ENCODE assay signal across 12 cellular contexts in the genomic region with DNA sequence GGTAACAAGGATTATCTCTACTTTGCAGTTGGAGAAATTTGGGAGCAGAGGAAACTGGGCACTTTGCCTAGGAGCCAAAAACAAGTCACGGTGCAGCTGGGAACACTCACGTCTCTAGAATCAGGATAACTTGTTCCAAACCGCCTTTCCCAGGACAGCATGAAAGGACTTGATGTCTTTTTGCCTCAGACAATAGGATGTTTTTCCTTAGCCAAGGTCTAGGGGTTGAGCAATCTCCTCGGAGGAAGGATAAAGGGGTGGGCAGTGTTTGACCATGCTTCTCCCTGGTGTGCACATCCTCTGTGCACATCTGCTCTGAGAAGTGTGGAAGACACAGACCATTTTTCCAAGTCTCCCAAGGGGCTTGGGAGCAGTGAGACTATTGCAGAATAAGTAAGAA. TPM values are rescaled to one million over a fixed set of nuclear protein-coding genes. Genes with fewer than 3 reads are reported as not detected.
DNase-seq lines count a peak whose midpoint lies in the region; ATAC-seq and TF ChIP-seq lines count a peak whose summit lies in the region.
"Had no signal": no experiment of that assay in that cellular context is flagged by ENCODE, and none has a peak within 500 bp of the region (broad histone marks: within the 10 kb centered on the region; RNA-seq: fewer than 3 reads in every experiment).

No MANE protein-coding gene starts in this region.

- no peaks in the 10 kb centered on the region for H3K9me3 Mint-ChIP-seq in natural killer cell
- H3K9me3 Mint-ChIP-seq: effector memory CD8-positive, alpha-beta T cell had no signal

- H3K27me3 Mint-ChIP-seq in natural killer cell (ENCODE audit: low read depth in 2 of 2): no peaks in the 10 kb centered on the region
- H3K27me3 Mint-ChIP-seq: B cell; effector memory CD8-positive, alpha-beta T cell had no signal

- DNase-seq in AG09319 (ENCODE audit: extremely low read depth, low read depth) (peak; percentile 4), ascending aorta (ENCODE audit: low spot score in 2 of 2) (peak in 1 of 2 donors; percentile 89), Right ventricle myocardium superior (peak; percentile 69), pons (ENCODE audit: low spot score) (peak; percentile 67), NCI-H748 treated with DMSO at 0.1 percent for 48 hours (lab: John Stamatoyannopoulos, UW) (no peak), natural killer cell (no peak), globus pallidus (ENCODE audit: low spot score) (no peak)
- DNase-seq: activated CD8-positive, alpha-beta memory T cell treated with anti-CD3 and anti-CD28 coated beads, Interleukin-2, amount 50 U/mL, for 4 hours; effector memory CD8-positive, alpha-beta T cell; SW 1271 had no signal

- no peaks in the 10 kb centered on the region for H3K27me3 ChIP-seq in ascending aorta

- ATAC-seq in Right ventricle myocardium superior (ENCODE audit: poor library complexity) (peak; percentile 86), natural killer cell (no peak), HG02885 (IDR thresholded peaks at IDR 0.05; ENCODE audit: poor library complexity, unreplicated experiment) (no peak)
- ATAC-seq: effector memory CD8-positive, alpha-beta T cell had no signal

- H3K9me3 ChIP-seq in ascending aorta: no peaks in the 10 kb centered on the region

- peaks cover 8 to 20% of the 10 kb centered on the region in 2 donors for H3K4me1 ChIP-seq in ascending aorta

- TF ChIP-seq CTCF in AG09319 (IDR thresholded peaks at IDR 0.05; ENCODE audit: low read depth, low read length) (no peak), ascending aorta (IDR thresholded peaks at IDR 0.05) (no peak), natural killer cell (IDR thresholded peaks at IDR 0.05) (no peak)

- peak overlapping the region; percentile 91 to 95 for H3K27ac ChIP-seq in ascending aorta

- H3K36me3 Mint-ChIP-seq in natural killer cell: no peaks in the 10 kb centered on the region

- intact Hi-C loops in ascending aorta (cut with DNase I) (loop anchor here (1.0 kb wide), 1 partner anchor 476 kb away; a partner anchor contains a TSS), Right ventricle myocardium superior (cut with DNase I) (no loop called here), natural killer cell (cut with micrococcal nuclease) (no loop called here)

- H3K36me3 ChIP-seq in ascending aorta: no peaks in the 10 kb centered on the region

- H3K27ac Mint-ChIP-seq in natural killer cell: no peak overlapping the region
- H3K27ac Mint-ChIP-seq: B cell; effector memory CD8-positive, alpha-beta T cell had no signal

- peak overlapping the region; percentile 46 to 71 for H3K4me3 ChIP-seq in ascending aorta

- no peaks in the 10 kb centered on the region for H3K4me1 Mint-ChIP-seq in natural killer cell

- no peak overlapping the region for H3K4me3 Mint-ChIP-seq in natural killer cell
- H3K4me3 Mint-ChIP-seq: B cell; effector memory CD8-positive, alpha-beta T cell had no signal

RNA-seq across cellular contexts. Expression of a gene that starts 1.7 kb away (rescaled TPM):
- 830 TPM for total RNA-seq in ascending aorta
- 361 TPM for total RNA-seq in Right ventricle myocardium superior
- not detected for total RNA-seq in natural killer cell
- total RNA-seq: B cell had no signal

Comparison
In these comparisons a context has a peak if more than half of its experiments do, and no peak if none do; other contexts are left out.
1. DNase-seq: peak in AG09319 (single experiment), Right ventricle myocardium superior (single experiment) and pons (single experiment); none in NCI-H748 treated with DMSO at 0.1 percent for 48 hours (single experiment), natural killer cell (single experiment) and globus pallidus (single experiment).
2. RNA of a gene that starts 1.7 kb away (total RNA-seq): 830 TPM in ascending aorta (single experiment) and 361 TPM in Right ventricle myocardium superior (single experiment); not detected in natural killer cell; every median in the first group is over 100 times any median in the second.